Comparison of ENCODE assay signal across 1 cellular context in the genomic region with DNA sequence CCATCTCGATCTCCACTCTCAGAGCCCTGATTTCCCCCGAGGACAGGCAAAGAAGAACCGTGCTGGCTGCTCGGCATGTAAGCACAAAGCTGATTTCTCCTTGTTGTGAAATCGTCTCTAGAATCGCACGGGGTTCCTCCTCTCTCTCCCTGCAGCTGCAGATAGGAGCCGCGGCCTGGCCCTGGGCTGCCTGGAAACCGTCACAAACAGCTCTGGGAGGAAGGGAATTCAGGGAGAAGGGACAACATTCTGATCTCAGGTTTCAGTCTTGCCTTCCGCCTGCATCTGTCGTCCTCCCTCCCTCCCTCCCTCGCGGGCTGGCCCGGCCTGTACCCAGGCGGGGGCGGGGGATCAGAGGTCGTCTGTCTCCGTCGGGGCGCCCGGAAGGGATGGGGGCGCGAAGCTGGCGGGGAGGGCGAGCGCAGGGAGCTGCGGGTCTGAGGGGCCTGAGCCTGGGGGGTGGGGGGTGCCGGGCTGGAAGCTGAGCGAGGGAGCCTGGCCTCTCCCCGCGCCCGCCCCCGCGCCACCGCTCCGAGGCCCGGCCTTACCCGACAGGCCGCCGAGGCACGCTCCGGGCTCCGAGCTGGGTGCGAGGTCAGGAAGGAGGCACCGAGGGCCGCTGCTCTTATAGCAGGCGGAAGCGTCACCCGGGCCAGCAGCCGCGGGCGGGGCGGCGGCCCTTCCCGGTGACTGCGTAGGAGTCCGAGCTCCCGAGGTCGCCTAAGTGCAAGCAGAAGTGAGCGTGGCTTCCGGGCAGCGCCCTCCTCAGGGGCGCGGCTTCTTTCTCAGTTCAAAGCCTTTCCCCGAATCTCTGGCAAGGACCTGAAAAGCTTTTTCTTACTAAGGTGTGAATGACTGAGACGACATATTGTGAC.
TF ChIP-seq lines count a peak whose summit lies in the region.

Gene SERPINB1, minus strand, starts transcription at position 600 of the 875 bp plus-strand sequence. CDS start 1,277 bp downstream, outside the sequence.

TF ChIP-seq in HepG2, 621 proteins besides CTCF, POLR2A, EP300 and RAD21 (continued from another document and continues in another):
- TF ChIP-seq GTF2F1 (IDR thresholded peaks at IDR 0.05; ENCODE audit: low read length) (peak; percentile 35; the same call in 1 of the 2 replicates), ZMAT3 (CRISPR knock-in tag; conservative IDR thresholded peaks at IDR 0.05) (peak; percentile 98), STAT5B (CRISPR knock-in tag; IDR thresholded peaks at IDR 0.05) (peak; percentile 41; the same call in 1 of the 2 replicates), IKZF5 (CRISPR knock-in tag; IDR thresholded peaks at IDR 0.05) (peak; percentile 66), HMGA1 (CRISPR knock-in tag; conservative IDR thresholded peaks at IDR 0.05) (no peak), TRIM24 (CRISPR knock-in tag; IDR thresholded peaks at IDR 0.05) (peak; percentile 59; the same call in 1 of the 2 replicates), MZF1 (CRISPR knock-in tag; IDR thresholded peaks at IDR 0.05; ENCODE audit: borderline replicate concordance) (no peak), ZNF589 (CRISPR knock-in tag; conservative IDR thresholded peaks at IDR 0.05) (peak; percentile 57; the same call in 1 of the 2 replicates), ZNF780A (CRISPR knock-in tag; IDR thresholded peaks at IDR 0.05) (no peak), REPIN1 (CRISPR knock-in tag; IDR thresholded peaks at IDR 0.05; ENCODE audit: borderline replicate concordance, low read depth) (peak; percentile 93), CENPT (CRISPR knock-in tag; IDR thresholded peaks at IDR 0.05; ENCODE audit: low read depth) (0 out of 2 replicates have a peak, but pooled peaks have one; percentile 9), NR2F1 (CRISPR knock-in tag; IDR thresholded peaks at IDR 0.05) (peak; percentile 84 to 94), ZNF7 (CRISPR knock-in tag; IDR thresholded peaks at IDR 0.05) (no peak), ZNF567 (CRISPR knock-in tag; IDR thresholded peaks at IDR 0.05; ENCODE audit: borderline replicate concordance) (no peak), NRL (CRISPR knock-in tag; IDR thresholded peaks at IDR 0.05; ENCODE audit: borderline replicate concordance) (peak; percentile 87), HDAC2 (CRISPR knock-in tag; IDR thresholded peaks at IDR 0.05) (peak; percentile 63), ZBTB8A (CRISPR knock-in tag; IDR thresholded peaks at IDR 0.05; ENCODE audit: borderline replicate concordance, low read depth) (no peak; the same call in 1 of the 2 replicates), ESRRA (CRISPR knock-in tag; IDR thresholded peaks at IDR 0.05; ENCODE audit: low read depth) (peak; percentile 75; the same call in 1 of the 2 replicates), NFE2L1 (CRISPR knock-in tag; IDR thresholded peaks at IDR 0.05; ENCODE audit: borderline replicate concordance) (no peak), SMC3 (IDR thresholded peaks at IDR 0.05; ENCODE audit: low read length) (peak; percentile 30; the same call in 1 of the 2 replicates), SIN3B (IDR thresholded peaks at IDR 0.05; ENCODE audit: low read length) (no peak), PAWR (CRISPR knock-in tag; IDR thresholded peaks at IDR 0.05; ENCODE audit: borderline replicate concordance) (0 out of 2 replicates have a peak, but pooled peaks have one; percentile 16), KAT2B (IDR thresholded peaks at IDR 0.05; ENCODE audit: borderline replicate concordance, low read depth, low read length) (no peak), GZF1 (CRISPR knock-in tag; IDR thresholded peaks at IDR 0.05) (peak; percentile 53; the same call in 1 of the 2 replicates), ZNF24 (IDR thresholded peaks at IDR 0.05) (no peak), JARID2 (CRISPR knock-in tag; IDR thresholded peaks at IDR 0.05; ENCODE audit: insufficient replicate concordance) (peak; percentile 36), AHR (CRISPR knock-in tag; IDR thresholded peaks at IDR 0.05) (peak; percentile 90), RNF219 (CRISPR knock-in tag; IDR thresholded peaks at IDR 0.05) (no peak; the same call in 1 of the 2 replicates), ZNF430 (CRISPR knock-in tag; IDR thresholded peaks at IDR 0.05) (peak; percentile 99)
- TF ChIP-seq, protein P1, sequence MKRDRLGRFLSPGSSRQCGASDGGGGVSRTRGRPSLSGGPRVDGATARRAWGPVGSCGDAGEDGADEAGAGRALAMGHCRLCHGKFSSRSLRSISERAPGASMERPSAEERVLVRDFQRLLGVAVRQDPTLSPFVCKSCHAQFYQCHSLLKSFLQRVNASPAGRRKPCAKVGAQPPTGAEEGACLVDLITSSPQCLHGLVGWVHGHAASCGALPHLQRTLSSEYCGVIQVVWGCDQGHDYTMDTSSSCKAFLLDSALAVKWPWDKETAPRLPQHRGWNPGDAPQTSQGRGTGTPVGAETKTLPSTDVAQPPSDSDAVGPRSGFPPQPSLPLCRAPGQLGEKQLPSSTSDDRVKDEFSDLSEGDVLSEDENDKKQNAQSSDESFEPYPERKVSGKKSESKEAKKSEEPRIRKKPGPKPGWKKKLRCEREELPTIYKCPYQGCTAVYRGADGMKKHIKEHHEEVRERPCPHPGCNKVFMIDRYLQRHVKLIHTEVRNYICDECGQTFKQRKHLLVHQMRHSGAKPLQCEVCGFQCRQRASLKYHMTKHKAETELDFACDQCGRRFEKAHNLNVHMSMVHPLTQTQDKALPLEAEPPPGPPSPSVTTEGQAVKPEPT (CRISPR knock-in tag; IDR thresholded peaks at IDR 0.05; ENCODE audit: low read depth) = peak; percentile 75
- TF ChIP-seq, protein P2, sequence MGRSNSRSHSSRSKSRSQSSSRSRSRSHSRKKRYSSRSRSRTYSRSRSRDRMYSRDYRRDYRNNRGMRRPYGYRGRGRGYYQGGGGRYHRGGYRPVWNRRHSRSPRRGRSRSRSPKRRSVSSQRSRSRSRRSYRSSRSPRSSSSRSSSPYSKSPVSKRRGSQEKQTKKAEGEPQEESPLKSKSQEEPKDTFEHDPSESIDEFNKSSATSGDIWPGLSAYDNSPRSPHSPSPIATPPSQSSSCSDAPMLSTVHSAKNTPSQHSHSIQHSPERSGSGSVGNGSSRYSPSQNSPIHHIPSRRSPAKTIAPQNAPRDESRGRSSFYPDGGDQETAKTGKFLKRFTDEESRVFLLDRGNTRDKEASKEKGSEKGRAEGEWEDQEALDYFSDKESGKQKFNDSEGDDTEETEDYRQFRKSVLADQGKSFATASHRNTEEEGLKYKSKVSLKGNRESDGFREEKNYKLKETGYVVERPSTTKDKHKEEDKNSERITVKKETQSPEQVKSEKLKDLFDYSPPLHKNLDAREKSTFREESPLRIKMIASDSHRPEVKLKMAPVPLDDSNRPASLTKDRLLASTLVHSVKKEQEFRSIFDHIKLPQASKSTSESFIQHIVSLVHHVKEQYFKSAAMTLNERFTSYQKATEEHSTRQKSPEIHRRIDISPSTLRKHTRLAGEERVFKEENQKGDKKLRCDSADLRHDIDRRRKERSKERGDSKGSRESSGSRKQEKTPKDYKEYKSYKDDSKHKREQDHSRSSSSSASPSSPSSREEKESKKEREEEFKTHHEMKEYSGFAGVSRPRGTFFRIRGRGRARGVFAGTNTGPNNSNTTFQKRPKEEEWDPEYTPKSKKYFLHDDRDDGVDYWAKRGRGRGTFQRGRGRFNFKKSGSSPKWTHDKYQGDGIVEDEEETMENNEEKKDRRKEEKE (IDR thresholded peaks at IDR 0.05) = no peak
- TF ChIP-seq, protein P3, sequence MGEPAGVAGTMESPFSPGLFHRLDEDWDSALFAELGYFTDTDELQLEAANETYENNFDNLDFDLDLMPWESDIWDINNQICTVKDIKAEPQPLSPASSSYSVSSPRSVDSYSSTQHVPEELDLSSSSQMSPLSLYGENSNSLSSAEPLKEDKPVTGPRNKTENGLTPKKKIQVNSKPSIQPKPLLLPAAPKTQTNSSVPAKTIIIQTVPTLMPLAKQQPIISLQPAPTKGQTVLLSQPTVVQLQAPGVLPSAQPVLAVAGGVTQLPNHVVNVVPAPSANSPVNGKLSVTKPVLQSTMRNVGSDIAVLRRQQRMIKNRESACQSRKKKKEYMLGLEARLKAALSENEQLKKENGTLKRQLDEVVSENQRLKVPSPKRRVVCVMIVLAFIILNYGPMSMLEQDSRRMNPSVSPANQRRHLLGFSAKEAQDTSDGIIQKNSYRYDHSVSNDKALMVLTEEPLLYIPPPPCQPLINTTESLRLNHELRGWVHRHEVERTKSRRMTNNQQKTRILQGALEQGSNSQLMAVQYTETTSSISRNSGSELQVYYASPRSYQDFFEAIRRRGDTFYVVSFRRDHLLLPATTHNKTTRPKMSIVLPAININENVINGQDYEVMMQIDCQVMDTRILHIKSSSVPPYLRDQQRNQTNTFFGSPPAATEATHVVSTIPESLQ (CRISPR knock-in tag; conservative IDR thresholded peaks at IDR 0.05) = no peak
- TF ChIP-seq, protein P4, sequence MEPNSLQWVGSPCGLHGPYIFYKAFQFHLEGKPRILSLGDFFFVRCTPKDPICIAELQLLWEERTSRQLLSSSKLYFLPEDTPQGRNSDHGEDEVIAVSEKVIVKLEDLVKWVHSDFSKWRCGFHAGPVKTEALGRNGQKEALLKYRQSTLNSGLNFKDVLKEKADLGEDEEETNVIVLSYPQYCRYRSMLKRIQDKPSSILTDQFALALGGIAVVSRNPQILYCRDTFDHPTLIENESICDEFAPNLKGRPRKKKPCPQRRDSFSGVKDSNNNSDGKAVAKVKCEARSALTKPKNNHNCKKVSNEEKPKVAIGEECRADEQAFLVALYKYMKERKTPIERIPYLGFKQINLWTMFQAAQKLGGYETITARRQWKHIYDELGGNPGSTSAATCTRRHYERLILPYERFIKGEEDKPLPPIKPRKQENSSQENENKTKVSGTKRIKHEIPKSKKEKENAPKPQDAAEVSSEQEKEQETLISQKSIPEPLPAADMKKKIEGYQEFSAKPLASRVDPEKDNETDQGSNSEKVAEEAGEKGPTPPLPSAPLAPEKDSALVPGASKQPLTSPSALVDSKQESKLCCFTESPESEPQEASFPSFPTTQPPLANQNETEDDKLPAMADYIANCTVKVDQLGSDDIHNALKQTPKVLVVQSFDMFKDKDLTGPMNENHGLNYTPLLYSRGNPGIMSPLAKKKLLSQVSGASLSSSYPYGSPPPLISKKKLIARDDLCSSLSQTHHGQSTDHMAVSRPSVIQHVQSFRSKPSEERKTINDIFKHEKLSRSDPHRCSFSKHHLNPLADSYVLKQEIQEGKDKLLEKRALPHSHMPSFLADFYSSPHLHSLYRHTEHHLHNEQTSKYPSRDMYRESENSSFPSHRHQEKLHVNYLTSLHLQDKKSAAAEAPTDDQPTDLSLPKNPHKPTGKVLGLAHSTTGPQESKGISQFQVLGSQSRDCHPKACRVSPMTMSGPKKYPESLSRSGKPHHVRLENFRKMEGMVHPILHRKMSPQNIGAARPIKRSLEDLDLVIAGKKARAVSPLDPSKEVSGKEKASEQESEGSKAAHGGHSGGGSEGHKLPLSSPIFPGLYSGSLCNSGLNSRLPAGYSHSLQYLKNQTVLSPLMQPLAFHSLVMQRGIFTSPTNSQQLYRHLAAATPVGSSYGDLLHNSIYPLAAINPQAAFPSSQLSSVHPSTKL (CRISPR knock-in tag; IDR thresholded peaks at IDR 0.05) = peak; percentile 86
- TF ChIP-seq, protein P5, sequence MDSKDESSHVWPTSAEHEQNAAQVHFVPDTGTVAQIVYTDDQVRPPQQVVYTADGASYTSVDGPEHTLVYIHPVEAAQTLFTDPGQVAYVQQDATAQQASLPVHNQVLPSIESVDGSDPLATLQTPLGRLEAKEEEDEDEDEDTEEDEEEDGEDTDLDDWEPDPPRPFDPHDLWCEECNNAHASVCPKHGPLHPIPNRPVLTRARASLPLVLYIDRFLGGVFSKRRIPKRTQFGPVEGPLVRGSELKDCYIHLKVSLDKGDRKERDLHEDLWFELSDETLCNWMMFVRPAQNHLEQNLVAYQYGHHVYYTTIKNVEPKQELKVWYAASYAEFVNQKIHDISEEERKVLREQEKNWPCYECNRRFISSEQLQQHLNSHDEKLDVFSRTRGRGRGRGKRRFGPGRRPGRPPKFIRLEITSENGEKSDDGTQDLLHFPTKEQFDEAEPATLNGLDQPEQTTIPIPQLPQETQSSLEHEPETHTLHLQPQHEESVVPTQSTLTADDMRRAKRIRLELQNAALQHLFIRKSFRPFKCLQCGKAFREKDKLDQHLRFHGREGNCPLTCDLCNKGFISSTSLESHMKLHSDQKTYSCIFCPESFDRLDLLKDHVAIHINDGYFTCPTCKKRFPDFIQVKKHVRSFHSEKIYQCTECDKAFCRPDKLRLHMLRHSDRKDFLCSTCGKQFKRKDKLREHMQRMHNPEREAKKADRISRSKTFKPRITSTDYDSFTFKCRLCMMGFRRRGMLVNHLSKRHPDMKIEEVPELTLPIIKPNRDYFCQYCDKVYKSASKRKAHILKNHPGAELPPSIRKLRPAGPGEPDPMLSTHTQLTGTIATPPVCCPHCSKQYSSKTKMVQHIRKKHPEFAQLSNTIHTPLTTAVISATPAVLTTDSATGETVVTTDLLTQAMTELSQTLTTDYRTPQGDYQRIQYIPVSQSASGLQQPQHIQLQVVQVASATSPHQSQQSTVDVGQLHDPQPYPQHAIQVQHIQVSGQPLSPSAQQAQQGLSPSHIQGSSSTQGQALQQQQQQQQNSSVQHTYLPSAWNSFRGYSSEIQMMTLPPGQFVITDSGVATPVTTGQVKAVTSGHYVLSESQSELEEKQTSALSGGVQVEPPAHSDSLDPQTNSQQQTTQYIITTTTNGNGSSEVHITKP (CRISPR knock-in tag; IDR thresholded peaks at IDR 0.05; ENCODE audit: low read depth) = peak; percentile 65; the same call in 1 of the 2 replicates
- TF ChIP-seq, protein P6, sequence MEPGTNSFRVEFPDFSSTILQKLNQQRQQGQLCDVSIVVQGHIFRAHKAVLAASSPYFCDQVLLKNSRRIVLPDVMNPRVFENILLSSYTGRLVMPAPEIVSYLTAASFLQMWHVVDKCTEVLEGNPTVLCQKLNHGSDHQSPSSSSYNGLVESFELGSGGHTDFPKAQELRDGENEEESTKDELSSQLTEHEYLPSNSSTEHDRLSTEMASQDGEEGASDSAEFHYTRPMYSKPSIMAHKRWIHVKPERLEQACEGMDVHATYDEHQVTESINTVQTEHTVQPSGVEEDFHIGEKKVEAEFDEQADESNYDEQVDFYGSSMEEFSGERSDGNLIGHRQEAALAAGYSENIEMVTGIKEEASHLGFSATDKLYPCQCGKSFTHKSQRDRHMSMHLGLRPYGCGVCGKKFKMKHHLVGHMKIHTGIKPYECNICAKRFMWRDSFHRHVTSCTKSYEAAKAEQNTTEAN (CRISPR knock-in tag; conservative IDR thresholded peaks at IDR 0.05) = peak; percentile 81; the same call in 1 of the 2 replicates
